1 cellular context compared by ENCODE assay signal in genomic region chr21:39911286-39911685, GRCh38.
TF ChIP-seq lines count a peak whose summit lies in the region.

No MANE protein-coding gene starts in this region.

TF ChIP-seq in HepG2, 621 proteins besides CTCF, POLR2A, EP300 and RAD21 (continued from another document):
- TF ChIP-seq ZNF609 (CRISPR knock-in tag; IDR thresholded peaks at IDR 0.05; ENCODE audit: borderline replicate concordance), result no peak
- no peak for TF ChIP-seq ZNF737 (CRISPR knock-in tag; IDR thresholded peaks at IDR 0.05; ENCODE audit: borderline replicate concordance)
- no peak for TF ChIP-seq TRIM24 (CRISPR knock-in tag; IDR thresholded peaks at IDR 0.05)
- TF ChIP-seq MATR3 (CRISPR knock-in tag; IDR thresholded peaks at IDR 0.05), result no peak
- TF ChIP-seq ZBED4 (CRISPR knock-in tag; IDR thresholded peaks at IDR 0.05; ENCODE audit: borderline replicate concordance), result no peak
- no peak for TF ChIP-seq ZUFSP (CRISPR knock-in tag; IDR thresholded peaks at IDR 0.05; ENCODE audit: borderline replicate concordance)
- TF ChIP-seq ZNF891 (CRISPR knock-in tag; IDR thresholded peaks at IDR 0.05), result no peak
- no peak for TF ChIP-seq ZNF614 (CRISPR knock-in tag; IDR thresholded peaks at IDR 0.05; ENCODE audit: borderline replicate concordance)
- TF ChIP-seq PAWR (CRISPR knock-in tag; IDR thresholded peaks at IDR 0.05; ENCODE audit: borderline replicate concordance), result no peak
- TF ChIP-seq ZNF337 (CRISPR knock-in tag; IDR thresholded peaks at IDR 0.05; ENCODE audit: borderline replicate concordance, low read depth), result no peak
- TF ChIP-seq GATAD1 (CRISPR knock-in tag; IDR thresholded peaks at IDR 0.05), result no peak
- TF ChIP-seq KAT7 (CRISPR knock-in tag; IDR thresholded peaks at IDR 0.05; ENCODE audit: borderline replicate concordance), result no peak
- TF ChIP-seq POGK (CRISPR knock-in tag; conservative IDR thresholded peaks at IDR 0.05), result no peak
- TF ChIP-seq PRMT3 (CRISPR knock-in tag; IDR thresholded peaks at IDR 0.05; ENCODE audit: borderline replicate concordance, low read depth), result no peak
